ENCODE assay signal across 16 cellular contexts in genomic region chr17:20315321-20315720, GRCh38.
"Had no signal": no experiment of that assay in that cellular context is flagged by ENCODE, and none has a peak within 500 bp of the region (broad histone marks: within the 10 kb centered on the region; RNA-seq: fewer than 3 reads in every experiment).

No MANE protein-coding gene starts in this region.

- DNase-seq: activated CD4-positive, alpha-beta T cell treated with anti-CD3 and anti-CD28 coated beads, Interleukin-2, amount 50 U/mL, for 1 hour; activated gamma-delta T cell treated with Interleukin-2 at 50 U/mL for 16 hours; activated T-cell treated with anti-CD3 and anti-CD28 coated beads, Interleukin-2, amount 50 U/mL, for 1 hour; body of pancreas; effector CD8-positive, alpha-beta T cell; erythroblast; foreskin fibroblast; natural killer cell; stimulated activated CD4-positive, alpha-beta T cell treated with anti-CD3 and anti-CD28 coated beads, Interleukin-4, amount 100 ng/mL, for 24 hours; stimulated activated naive CD4-positive, alpha-beta T cell treated with Interleukin-2 at 50 U/mL for 16 hours; upper lobe of left lung had no signal

- H3K27me3 ChIP-seq: body of pancreas, cardiac muscle cell, upper lobe of left lung had no signal

- H3K36me3 ChIP-seq: cardiac muscle cell had no signal

- H3K27ac ChIP-seq: body of pancreas, cardiac muscle cell, upper lobe of left lung, VCaP had no signal

- H3K9me3 ChIP-seq: body of pancreas, upper lobe of left lung had no signal

- ATAC-seq: activated CD4-positive, CD25-positive, alpha-beta regulatory T cell treated with anti-CD3 and anti-CD28 coated beads, Interleukin-2, amount 50 U/mL, for 24 hours; body of pancreas; left lobe of liver had no signal

- H3K4me3 ChIP-seq: body of pancreas, cardiac muscle cell, lung, upper lobe of left lung had no signal
